In the genomic region with DNA sequence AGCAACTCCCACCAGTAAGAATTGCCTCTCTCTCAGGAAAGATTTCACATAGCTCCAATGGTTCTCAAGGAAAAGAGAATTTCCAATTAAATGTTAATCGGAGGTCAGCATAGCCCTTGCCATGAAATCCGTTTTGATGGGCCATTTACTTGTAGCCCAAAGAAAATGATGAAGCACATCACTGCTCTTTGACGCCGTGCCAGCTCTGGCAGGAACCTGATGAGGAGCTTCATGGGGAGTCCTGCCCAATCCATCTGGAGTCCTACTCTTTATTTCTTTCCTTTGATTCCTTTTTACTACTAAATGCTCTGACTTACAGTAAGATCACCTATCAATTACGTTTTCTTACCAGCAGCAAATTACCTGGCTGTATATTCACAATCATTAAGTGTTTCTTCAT, we compare ENCODE assay signal across 26 cellular contexts.
"Had no signal": no experiment of that assay in that cellular context is flagged by ENCODE, and none has a peak within 500 bp of the region (broad histone marks: within the 10 kb centered on the region; RNA-seq: fewer than 3 reads in every experiment).

No MANE protein-coding gene starts in this region.

- H3K9me3 ChIP-seq: adrenal gland, body of pancreas, mucosa of descending colon, testis had no signal

- DNase-seq: activated CD4-positive, alpha-beta T cell treated with anti-CD3 and anti-CD28 coated beads for 36 hours; activated CD4-positive, CD25-positive, alpha-beta regulatory T cell; activated CD8-positive, alpha-beta memory T cell treated with anti-CD3 and anti-CD28 coated beads for 24 hours; activated effector memory CD4-positive, alpha-beta T cell treated with anti-CD3 and anti-CD28 coated beads, Interleukin-2, amount 50 U/mL, for 16 hours; activated naive CD4-positive, alpha-beta T cell treated with anti-CD3 and anti-CD28 coated beads for 36 hours; activated naive CD8-positive, alpha-beta T cell treated with anti-CD3 and anti-CD28 coated beads for 36 hours; adrenal gland; aorta; cortex of kidney; foreskin fibroblast; head of caudate nucleus; hypothalamus; mesendoderm; mucosa of descending colon; stimulated activated CD4-positive, alpha-beta T cell treated with anti-CD3 and anti-CD28 coated beads, Interleukin-15, amount 100 ng/mL, for 24 hours; stimulated activated CD4-positive, alpha-beta T cell treated with anti-CD3 and anti-CD28 coated beads, Interleukin-2, amount 100 ng/mL, for 24 hours; stimulated activated naive B cell treated with anti-CD40 and anti-IgM and Interleukin-4, amounts not matched to agents 10 μg/mL and 1 μg/mL and 100 μg/mL, for 72 hours; testis; trophoblast cell had no signal

- ATAC-seq: activated CD4-positive, alpha-beta T cell treated with anti-CD3 and anti-CD28 coated beads for 36 hours; body of pancreas; esophagus mucosa; left lobe of liver; mucosa of descending colon; natural killer cell treated with Interleukin-12 subunit alpha and Interleukin-12 subunit beta and Interleukin-15 and Interleukin-18, amount 100 ng/mL, for 72 hours; right cardiac atrium; stimulated activated naive B cell treated with anti-CD40 and anti-IgM and Interleukin-4, amounts not matched to agents 10 μg/mL and 1 μg/mL and 100 μg/mL, for 72 hours had no signal

- H3K27me3 Mint-ChIP-seq: natural killer cell treated with Interleukin-12 subunit alpha and Interleukin-12 subunit beta and Interleukin-15 and Interleukin-18, amount 100 ng/mL, for 72 hours; stimulated activated naive B cell treated with anti-CD40 and anti-IgM and Interleukin-4, amounts not matched to agents 10 μg/mL and 1 μg/mL and 100 μg/mL, for 72 hours had no signal

- H3K36me3 Mint-ChIP-seq: activated naive CD8-positive, alpha-beta T cell treated with anti-CD3 and anti-CD28 coated beads for 36 hours; natural killer cell treated with Interleukin-12 subunit alpha and Interleukin-12 subunit beta and Interleukin-15 and Interleukin-18, amount 100 ng/mL, for 72 hours; stimulated activated naive B cell treated with anti-CD40 and anti-IgM and Interleukin-4, amounts not matched to agents 10 μg/mL and 1 μg/mL and 100 μg/mL, for 72 hours had no signal

- H3K27ac Mint-ChIP-seq: activated CD4-positive, alpha-beta T cell treated with anti-CD3 and anti-CD28 coated beads for 36 hours; activated naive CD4-positive, alpha-beta T cell treated with anti-CD3 and anti-CD28 coated beads for 36 hours; activated naive CD8-positive, alpha-beta T cell treated with anti-CD3 and anti-CD28 coated beads for 36 hours; activated T-helper 1 cell treated with anti-CD3 and anti-CD28 coated beads, Interleukin-12 subunit alpha, Interleukin-12 subunit beta, Interleukin-2, Interleukin-4 antibody, amounts not matched to agents 30 ng/mL and 10 ng/mL and 1 ng/mL, durations not matched to agents 14 hours and 24 hours and 36 hours; natural killer cell treated with Interleukin-12 subunit alpha and Interleukin-12 subunit beta and Interleukin-15 and Interleukin-18, amount 100 ng/mL, for 72 hours; stimulated activated naive B cell treated with anti-CD40 and anti-IgM and Interleukin-4, amounts not matched to agents 10 μg/mL and 1 μg/mL and 100 μg/mL, for 72 hours had no signal

- H3K27ac ChIP-seq: adrenal gland, body of pancreas, testis had no signal

- H3K4me3 ChIP-seq: adrenal gland, body of pancreas, lung, mucosa of descending colon, testis had no signal

- H3K4me3 Mint-ChIP-seq: activated CD4-positive, alpha-beta T cell treated with anti-CD3 and anti-CD28 coated beads for 36 hours; activated naive CD4-positive, alpha-beta T cell treated with anti-CD3 and anti-CD28 coated beads for 36 hours; activated naive CD8-positive, alpha-beta T cell treated with anti-CD3 and anti-CD28 coated beads for 36 hours; activated T-helper 1 cell treated with anti-CD3 and anti-CD28 coated beads, Interleukin-12 subunit alpha, Interleukin-12 subunit beta, Interleukin-2, Interleukin-4 antibody, amounts not matched to agents 30 ng/mL and 10 ng/mL and 1 ng/mL, durations not matched to agents 14 hours and 24 hours and 36 hours; natural killer cell treated with Interleukin-12 subunit alpha and Interleukin-12 subunit beta and Interleukin-15 and Interleukin-18, amount 100 ng/mL, for 72 hours; stimulated activated naive B cell treated with anti-CD40 and anti-IgM and Interleukin-4, amounts not matched to agents 10 μg/mL and 1 μg/mL and 100 μg/mL, for 72 hours had no signal

- H3K36me3 ChIP-seq: adrenal gland had no signal

- H3K27me3 ChIP-seq: adrenal gland, body of pancreas, testis had no signal

- H3K4me1 Mint-ChIP-seq: activated CD4-positive, alpha-beta T cell treated with anti-CD3 and anti-CD28 coated beads for 36 hours; activated naive CD8-positive, alpha-beta T cell treated with anti-CD3 and anti-CD28 coated beads for 36 hours; stimulated activated naive B cell treated with anti-CD40 and anti-IgM and Interleukin-4, amounts not matched to agents 10 μg/mL and 1 μg/mL and 100 μg/mL, for 72 hours had no signal

- H3K4me1 ChIP-seq: adrenal gland, body of pancreas, testis had no signal

- H3K9me3 Mint-ChIP-seq: activated naive CD4-positive, alpha-beta T cell treated with anti-CD3 and anti-CD28 coated beads for 36 hours; activated naive CD8-positive, alpha-beta T cell treated with anti-CD3 and anti-CD28 coated beads for 36 hours; activated T-helper 1 cell treated with anti-CD3 and anti-CD28 coated beads, Interleukin-12 subunit alpha, Interleukin-12 subunit beta, Interleukin-2, Interleukin-4 antibody, amounts not matched to agents 30 ng/mL and 10 ng/mL and 1 ng/mL, durations not matched to agents 14 hours and 24 hours and 36 hours had no signal
